Comparison of ENCODE assay signal across 1 cellular context in genomic region chr17:22090263-22090935, GRCh38.
TF ChIP-seq lines count a peak whose summit lies in the region.

No MANE protein-coding gene starts in this region.

TF ChIP-seq in K562, 482 proteins besides CTCF, POLR2A, EP300 and RAD21 (continued from another document and continues in another):
- TF ChIP-seq ZMIZ1 (IDR thresholded peaks at IDR 0.05; ENCODE audit: low read depth in 2 of 2, low read length in 2 of 2), result 0 out of 4 replicates have a peak, but pooled peaks of 1 of the 2 experiments have one; percentile 35
- no peak for TF ChIP-seq KAT2B (IDR thresholded peaks at IDR 0.05; ENCODE audit: low read depth, low read length)
- TF ChIP-seq PKNOX1 (IDR thresholded peaks at IDR 0.05), result peak; percentile 36; the same call in 1 of the 2 replicates
- TF ChIP-seq NONO (IDR thresholded peaks at IDR 0.05; ENCODE audit: low read depth in 2 of 2, low read length in 1 of 2), result peak in 1 of 2 experiments; percentile 69; a peak in 1 of 4 replicates
- TF ChIP-seq ZNF592 (IDR thresholded peaks at IDR 0.05), result no peak
- no peak for TF ChIP-seq JUNB (CRISPR knock-in tag; conservative IDR thresholded peaks at IDR 0.05)
- no peak for TF ChIP-seq ZNF695 (CRISPR knock-in tag; IDR thresholded peaks at IDR 0.05)
- TF ChIP-seq ZNF24 (IDR thresholded peaks at IDR 0.05), result no peak
- TF ChIP-seq ZBTB33 (CRISPR knock-in tag; IDR thresholded peaks at IDR 0.05), result no peak
- peak; percentile 9; the same call in 1 of the 2 replicates for TF ChIP-seq MGA (IDR thresholded peaks at IDR 0.05)
- TF ChIP-seq PHB2 (IDR thresholded peaks at IDR 0.05; ENCODE audit: low read depth), result no peak
- TF ChIP-seq POLR2H (tag; IDR thresholded peaks at IDR 0.05; ENCODE audit: low read depth), result peak; percentile 96
- TF ChIP-seq ETV6 (IDR thresholded peaks at IDR 0.05; ENCODE audit: borderline replicate concordance in 1 of 2, low read depth in 2 of 2, low read length in 1 of 2), result no peak
- TF ChIP-seq ETV6 (CRISPR knock-in tag; IDR thresholded peaks at IDR 0.05; ENCODE audit: borderline replicate concordance), result no peak
- TF ChIP-seq HINFP (tag; conservative IDR thresholded peaks at IDR 0.05; ENCODE audit: low read depth), result no peak
- no peak for TF ChIP-seq ZBTB49 (CRISPR knock-in tag; IDR thresholded peaks at IDR 0.05; ENCODE audit: borderline replicate concordance)
- TF ChIP-seq ZNF12 (CRISPR knock-in tag; IDR thresholded peaks at IDR 0.05), result no peak
- TF ChIP-seq ZNF507 (tag; conservative IDR thresholded peaks at IDR 0.05), result no peak
